ENCODE assay signal across 13 cellular contexts in the genomic region with DNA sequence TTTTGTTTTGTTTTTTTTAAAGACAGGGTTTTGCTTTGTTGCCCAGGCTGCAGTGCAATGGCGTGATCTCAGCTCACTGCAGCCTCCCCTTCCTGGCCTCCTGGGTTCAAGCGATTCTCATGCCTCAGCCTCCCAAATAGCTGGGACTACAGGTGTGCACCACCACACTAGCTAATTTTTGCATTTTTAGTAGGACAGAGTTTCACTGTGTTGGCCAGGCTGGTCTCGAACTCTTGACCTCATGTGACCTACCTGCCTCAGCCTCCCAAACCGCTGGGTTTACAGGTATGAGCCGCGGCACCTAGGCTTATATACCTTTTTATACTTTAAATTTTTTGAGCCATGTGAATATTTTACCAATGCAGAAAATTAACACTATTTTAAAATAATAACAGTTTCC.
"Had no signal": no experiment of that assay in that cellular context is flagged by ENCODE, and none has a peak within 500 bp of the region (broad histone marks: within the 10 kb centered on the region; RNA-seq: fewer than 3 reads in every experiment).

No MANE protein-coding gene starts in this region.

- H3K4me3 Mint-ChIP-seq: activated CD4-positive, alpha-beta memory T cell treated with anti-CD3 and anti-CD28 coated beads for 36 hours; activated CD4-positive, alpha-beta T cell treated with anti-CD3 and anti-CD28 coated beads, Interleukin-2, amount 10 ng/mL, durations not matched to agents 7 days and 5 days; activated naive CD4-positive, alpha-beta T cell treated with anti-CD3 and anti-CD28 coated beads, Interleukin-2, amount 10 ng/mL, durations not matched to agents 7 days and 5 days; activated naive CD8-positive, alpha-beta T cell treated with anti-CD3 and anti-CD28 coated beads for 36 hours; activated T-cell treated with anti-CD3 and anti-CD28 coated beads, Interleukin-2, amount 50 U/mL, for 4 hours had no signal

- H3K27me3 ChIP-seq: brain microvascular endothelial cell, cardiac muscle cell, MG63, Peyer's patch, SJCRH30 had no signal

- H3K4me3 ChIP-seq: cardiac muscle cell, MG63, Peyer's patch, SJCRH30 had no signal

- DNase-seq: cerebellar nuclear complex had no signal

- H3K36me3 Mint-ChIP-seq: activated CD4-positive, alpha-beta memory T cell treated with anti-CD3 and anti-CD28 coated beads for 36 hours; activated naive CD4-positive, alpha-beta T cell treated with anti-CD3 and anti-CD28 coated beads, Interleukin-2, amount 10 ng/mL, durations not matched to agents 7 days and 5 days; activated naive CD8-positive, alpha-beta T cell treated with anti-CD3 and anti-CD28 coated beads for 36 hours had no signal

- H3K9me3 ChIP-seq: MG63, Peyer's patch, SJCRH30 had no signal

- H3K27ac Mint-ChIP-seq: activated CD4-positive, alpha-beta memory T cell treated with anti-CD3 and anti-CD28 coated beads for 36 hours; activated naive CD8-positive, alpha-beta T cell treated with anti-CD3 and anti-CD28 coated beads for 36 hours had no signal

- H3K27ac ChIP-seq: brain microvascular endothelial cell, cardiac muscle cell, RWPE1, SJCRH30, VCaP had no signal

- H3K36me3 ChIP-seq: brain microvascular endothelial cell, cardiac muscle cell, MG63, Peyer's patch, SJCRH30 had no signal

- H3K27me3 Mint-ChIP-seq: activated CD4-positive, alpha-beta memory T cell treated with anti-CD3 and anti-CD28 coated beads for 36 hours; activated CD4-positive, alpha-beta T cell treated with anti-CD3 and anti-CD28 coated beads, Interleukin-2, amount 10 ng/mL, durations not matched to agents 7 days and 5 days; activated naive CD4-positive, alpha-beta T cell treated with anti-CD3 and anti-CD28 coated beads, Interleukin-2, amount 10 ng/mL, durations not matched to agents 7 days and 5 days; activated naive CD8-positive, alpha-beta T cell treated with anti-CD3 and anti-CD28 coated beads for 36 hours had no signal

- H3K4me1 ChIP-seq: SJCRH30 had no signal

- H3K9me3 Mint-ChIP-seq: activated CD4-positive, alpha-beta memory T cell treated with anti-CD3 and anti-CD28 coated beads for 36 hours; activated CD4-positive, alpha-beta T cell treated with anti-CD3 and anti-CD28 coated beads, Interleukin-2, amount 10 ng/mL, durations not matched to agents 7 days and 5 days; activated naive CD4-positive, alpha-beta T cell treated with anti-CD3 and anti-CD28 coated beads, Interleukin-2, amount 10 ng/mL, durations not matched to agents 7 days and 5 days; activated naive CD8-positive, alpha-beta T cell treated with anti-CD3 and anti-CD28 coated beads for 36 hours; activated T-cell treated with anti-CD3 and anti-CD28 coated beads, Interleukin-2, amount 50 U/mL, for 4 hours had no signal
